Comparison of ENCODE assay signal across 24 cellular contexts in the genomic region with DNA sequence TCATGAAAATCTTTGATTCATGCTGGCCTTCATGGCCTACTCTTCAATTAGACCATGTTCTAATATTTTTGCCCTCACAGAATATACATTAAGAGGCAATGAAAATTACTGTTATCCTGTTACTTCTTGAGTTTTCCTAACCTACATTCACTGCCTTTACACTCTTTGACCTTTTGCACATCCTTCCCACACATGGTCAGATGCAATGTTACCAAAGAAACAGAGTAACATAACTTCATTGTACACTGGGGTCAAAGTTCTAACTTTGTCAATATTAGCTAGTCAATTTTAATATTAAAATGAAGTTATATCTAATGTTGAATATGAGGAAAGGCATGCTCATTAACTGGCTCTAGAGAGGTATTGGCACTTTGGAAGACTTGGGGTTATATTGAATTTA.
"Had no signal": no experiment of that assay in that cellular context is flagged by ENCODE, and none has a peak within 500 bp of the region (broad histone marks: within the 10 kb centered on the region; RNA-seq: fewer than 3 reads in every experiment).

No MANE protein-coding gene starts in this region.

- H3K4me1 ChIP-seq: esophagus squamous epithelium, gastrocnemius medialis, heart right ventricle, left ventricle myocardium inferior, lower lobe of right lung had no signal

- DNase-seq: effector CD8-positive, alpha-beta T cell; effector memory CD8-positive, alpha-beta T cell; endodermal cell; erythroblast; esophagus squamous epithelium; foreskin fibroblast; foreskin melanocyte; gastrocnemius medialis; glutamatergic neuron; head of caudate nucleus; heart right ventricle; hippocampal formation; islet precursor cell; left cardiac atrium; left ventricle myocardium inferior; lower lobe of right lung; mesenchymal stem cell; mucosa of descending colon; naive B cell; naive thymus-derived CD8-positive, alpha-beta T cell had no signal

- FAIRE-seq: endometrium had no signal

- H3K36me3 ChIP-seq: esophagus squamous epithelium, gastrocnemius medialis, heart right ventricle, left ventricle myocardium inferior, lower lobe of right lung had no signal

- H3K27me3 ChIP-seq: esophagus squamous epithelium, gastrocnemius medialis, heart right ventricle had no signal

- ATAC-seq: effector memory CD8-positive, alpha-beta T cell; esophagus mucosa; gastrocnemius medialis; heart right ventricle; left cardiac atrium; lower lobe of right lung; mucosa of descending colon; naive thymus-derived CD8-positive, alpha-beta T cell had no signal

- H3K9me3 ChIP-seq: esophagus squamous epithelium, gastrocnemius medialis, heart right ventricle, left ventricle myocardium inferior, lower lobe of right lung, mucosa of descending colon had no signal

- H3K27ac ChIP-seq: coronary artery, epithelial cell of prostate, esophagus squamous epithelium, gastrocnemius medialis, heart right ventricle, left ventricle myocardium inferior, lower lobe of right lung had no signal

- H3K4me3 ChIP-seq: coronary artery, esophagus squamous epithelium, gastrocnemius medialis, heart right ventricle, left ventricle myocardium inferior, lower lobe of right lung, mucosa of descending colon had no signal
